Comparison of ENCODE assay signal across 10 cellular contexts in the genomic region with DNA sequence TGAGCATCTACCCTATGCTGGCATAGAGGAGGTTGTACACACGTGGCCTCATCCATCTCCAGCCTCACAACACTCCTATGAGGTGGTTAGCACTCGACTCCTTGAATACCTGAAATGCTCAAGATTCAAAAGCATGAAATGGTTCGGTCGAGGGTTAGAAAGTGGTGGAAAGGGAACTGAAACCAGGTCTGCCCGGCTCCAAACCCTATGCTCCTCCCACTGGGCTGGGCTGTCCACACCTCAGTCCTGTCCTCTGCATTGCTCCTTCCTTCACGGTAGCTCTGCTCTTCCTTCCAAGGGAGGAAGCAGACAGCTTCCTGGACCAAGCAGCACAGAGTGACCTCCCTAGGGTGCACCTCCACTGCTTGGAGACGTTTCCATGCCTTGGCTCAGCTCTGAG.
DNase-seq lines count a peak whose midpoint lies in the region; ATAC-seq and TF ChIP-seq lines count a peak whose summit lies in the region.
"Had no signal": no experiment of that assay in that cellular context is flagged by ENCODE, and none has a peak within 500 bp of the region (broad histone marks: within the 10 kb centered on the region; RNA-seq: fewer than 3 reads in every experiment).

No MANE protein-coding gene starts in this region.

- no peaks in the 10 kb centered on the region for H3K36me3 Mint-ChIP-seq in activated B cell treated with CpG ODN at 0.5 μM for 24 hours (ENCODE audit: low read depth)
- no peaks in the 10 kb centered on the region for H3K36me3 Mint-ChIP-seq in activated T-helper 1 cell treated with anti-CD3 and anti-CD28 coated beads, Interleukin-12 subunit alpha, Interleukin-12 subunit beta, Interleukin-2, Interleukin-4 antibody, amounts not matched to agents 30 ng/mL and 10 ng/mL and 1 ng/mL, durations not matched to agents 14 hours and 24 hours and 36 hours (ENCODE audit: low read depth)

- POLR2A ChIA-PET in activated B cell treated with CpG ODN at 0.5 μM for 24 hours (lab: Charles Lee), result no interaction called here

- peaks cover 17% of the 10 kb centered on the region for H3K27me3 Mint-ChIP-seq in activated B cell treated with CpG ODN at 0.5 μM for 24 hours
- H3K27me3 Mint-ChIP-seq in activated T-helper 1 cell treated with anti-CD3 and anti-CD28 coated beads, Interleukin-12 subunit alpha, Interleukin-12 subunit beta, Interleukin-2, Interleukin-4 antibody, amounts not matched to agents 30 ng/mL and 10 ng/mL and 1 ng/mL, durations not matched to agents 14 hours and 24 hours and 36 hours (ENCODE audit: insufficient read depth), result peaks cover 2% of the 10 kb centered on the region
- H3K27me3 Mint-ChIP-seq: natural killer cell treated with Interleukin-12 subunit alpha and Interleukin-12 subunit beta and Interleukin-15 and Interleukin-18, amount 100 ng/mL, for 72 hours had no signal

- peak; percentile 95 for ATAC-seq in GM18499 (IDR thresholded peaks at IDR 0.05; ENCODE audit: insufficient read depth, unreplicated experiment)
- peak; percentile 98 for ATAC-seq in GM21515 (IDR thresholded peaks at IDR 0.05; ENCODE audit: unreplicated experiment)
- ATAC-seq in HG03135 (IDR thresholded peaks at IDR 0.05; ENCODE audit: unreplicated experiment), result peak; percentile 98
- ATAC-seq in activated B cell treated with CpG ODN at 0.5 μM for 24 hours (ENCODE audit: low read depth), result peak; percentile 61

- intact Hi-C loops in activated B cell treated with CpG ODN at 0.5 μM for 24 hours (cut with micrococcal nuclease), result no loop called here
- intact Hi-C loops in activated T-helper 1 cell treated with anti-CD3 and anti-CD28 coated beads, Interleukin-12 subunit alpha, Interleukin-12 subunit beta, Interleukin-2, Interleukin-4 antibody, amounts not matched to agents 30 ng/mL and 10 ng/mL and 1 ng/mL, durations not matched to agents 14 hours and 24 hours and 36 hours (cut with micrococcal nuclease), result no loop called here

- no peak for TF ChIP-seq CTCF in activated B cell treated with CpG ODN at 0.5 μM for 24 hours (IDR thresholded peaks at IDR 0.05)

- CTCF ChIA-PET in activated B cell treated with CpG ODN at 0.5 μM for 24 hours (lab: Charles Lee), result no interaction called here

- no peak overlapping the region for H3K27ac Mint-ChIP-seq in activated B cell treated with CpG ODN at 0.5 μM for 24 hours
- no peak overlapping the region for H3K27ac Mint-ChIP-seq in activated T-helper 1 cell treated with anti-CD3 and anti-CD28 coated beads, Interleukin-12 subunit alpha, Interleukin-12 subunit beta, Interleukin-2, Interleukin-4 antibody, amounts not matched to agents 30 ng/mL and 10 ng/mL and 1 ng/mL, durations not matched to agents 14 hours and 24 hours and 36 hours
- H3K27ac Mint-ChIP-seq: dendritic cell treated with granulocyte-macrophage colony-stimulating factor and Interleukin-4, amounts not matched to agents 40 ng/mL and 50 ng/mL, for 4 days had no signal

- no peaks in the 10 kb centered on the region for H3K9me3 Mint-ChIP-seq in activated B cell treated with CpG ODN at 0.5 μM for 24 hours
- peaks cover 3% of the 10 kb centered on the region for H3K9me3 Mint-ChIP-seq in activated T-helper 1 cell treated with anti-CD3 and anti-CD28 coated beads, Interleukin-12 subunit alpha, Interleukin-12 subunit beta, Interleukin-2, Interleukin-4 antibody, amounts not matched to agents 30 ng/mL and 10 ng/mL and 1 ng/mL, durations not matched to agents 14 hours and 24 hours and 36 hours
- H3K9me3 Mint-ChIP-seq: dendritic cell treated with granulocyte-macrophage colony-stimulating factor and Interleukin-4, amounts not matched to agents 40 ng/mL and 50 ng/mL, for 4 days; natural killer cell treated with Interleukin-12 subunit alpha and Interleukin-12 subunit beta and Interleukin-15 and Interleukin-18, amount 100 ng/mL, for 72 hours had no signal

- DNase-seq in activated B cell treated with CpG ODN at 0.5 μM for 24 hours (no peak), C1 segment of cervical spinal cord (lab: John Stamatoyannopoulos, UW) (no peak), NCI-H2029 (lab: John Stamatoyannopoulos, UW) (no peak), medulla oblongata (ENCODE audit: extremely low spot score) (no peak)
- DNase-seq in activated T-helper 1 cell treated with anti-CD3 and anti-CD28 coated beads, Interleukin-12 subunit alpha, Interleukin-12 subunit beta, Interleukin-2, Interleukin-4 antibody, amounts not matched to agents 30 ng/mL and 10 ng/mL and 1 ng/mL, durations not matched to agents 14 hours and 24 hours and 36 hours (ENCODE audit: low spot score), result no peak

- no peak overlapping the region for H3K4me3 Mint-ChIP-seq in activated B cell treated with CpG ODN at 0.5 μM for 24 hours
- H3K4me3 Mint-ChIP-seq in activated T-helper 1 cell treated with anti-CD3 and anti-CD28 coated beads, Interleukin-12 subunit alpha, Interleukin-12 subunit beta, Interleukin-2, Interleukin-4 antibody, amounts not matched to agents 30 ng/mL and 10 ng/mL and 1 ng/mL, durations not matched to agents 14 hours and 24 hours and 36 hours, result no peak overlapping the region
- H3K4me3 Mint-ChIP-seq: dendritic cell treated with granulocyte-macrophage colony-stimulating factor and Interleukin-4, amounts not matched to agents 40 ng/mL and 50 ng/mL, for 4 days; natural killer cell treated with Interleukin-12 subunit alpha and Interleukin-12 subunit beta and Interleukin-15 and Interleukin-18, amount 100 ng/mL, for 72 hours had no signal

- H3K4me1 Mint-ChIP-seq in activated B cell treated with CpG ODN at 0.5 μM for 24 hours, result peaks cover 4% of the 10 kb centered on the region
- peaks cover 30% of the 10 kb centered on the region for H3K4me1 Mint-ChIP-seq in activated T-helper 1 cell treated with anti-CD3 and anti-CD28 coated beads, Interleukin-12 subunit alpha, Interleukin-12 subunit beta, Interleukin-2, Interleukin-4 antibody, amounts not matched to agents 30 ng/mL and 10 ng/mL and 1 ng/mL, durations not matched to agents 14 hours and 24 hours and 36 hours (ENCODE audit: low read depth)
